Comparison of ENCODE assay signal across 16 cellular contexts in genomic region chr6:36978687-36979086, GRCh38. TPM values are rescaled to one million over a fixed set of nuclear protein-coding genes. Genes with fewer than 3 reads are reported as not detected.
DNase-seq lines count a peak whose midpoint lies in the region; ATAC-seq and TF ChIP-seq lines count a peak whose summit lies in the region.
"Had no signal": no experiment of that assay in that cellular context is flagged by ENCODE, and none has a peak within 500 bp of the region (broad histone marks: within the 10 kb centered on the region; RNA-seq: fewer than 3 reads in every experiment).

No MANE protein-coding gene starts in this region.

- H3K4me3 Mint-ChIP-seq in activated T-helper 17 cell treated with anti-CD3 and anti-CD28 coated beads, Interleukin-2, amount 50 U/mL, for 72 hours = no peak overlapping the region
- H3K4me3 Mint-ChIP-seq in type B pancreatic cell = no peak overlapping the region
- H3K4me3 Mint-ChIP-seq: effector memory CD8-positive, alpha-beta T cell; stimulated activated naive CD8-positive, alpha-beta T cell treated with anti-CD3 and anti-CD28 coated beads, Interleukin-15, amount 100 ng/mL, for 72 hours had no signal

- TF ChIP-seq POLR2A in heart left ventricle (IDR thresholded peaks at IDR 0.05) = no peak
- TF ChIP-seq POLR2A in esophagus muscularis mucosa (IDR thresholded peaks at IDR 0.05; ENCODE audit: low read depth) = no peak

- peaks cover 0 to 79% (median 51%) of the 10 kb centered on the region in 9 donors for H3K36me3 ChIP-seq in heart left ventricle
- H3K36me3 ChIP-seq in esophagus muscularis mucosa = peaks cover 45 to 71% (median 60%) of the 10 kb centered on the region in 4 donors

- H3K4me3 ChIP-seq in heart left ventricle (no peak overlapping the region), fibroblast of the aortic adventitia (ENCODE audit: low read depth, low read length) (no peak overlapping the region), esophagus muscularis mucosa (no peak overlapping the region)
- H3K4me3 ChIP-seq: smooth muscle cell had no signal

- peak overlapping the region in 9 of 12 donors; percentile 5 to 77 (median 66) for H3K27ac ChIP-seq in heart left ventricle
- H3K27ac ChIP-seq in esophagus muscularis mucosa (replicated peaks in 1 of 4) = peak overlapping the region in 2 of 4 donors; percentile 31 to 54
- H3K27ac ChIP-seq: neutrophil had no signal

- peaks cover 87% of the 10 kb centered on the region for H3K36me3 Mint-ChIP-seq in activated T-helper 17 cell treated with anti-CD3 and anti-CD28 coated beads, Interleukin-2, amount 50 U/mL, for 72 hours (ENCODE audit: low read depth)
- H3K36me3 Mint-ChIP-seq in type B pancreatic cell = peaks cover 17% of the 10 kb centered on the region

- H3K27me3 ChIP-seq in heart left ventricle (no peaks in the 10 kb centered on the region), esophagus muscularis mucosa (no peaks in the 10 kb centered on the region)
- H3K27me3 ChIP-seq: neutrophil had no signal

- H3K4me1 ChIP-seq in heart left ventricle (peaks cover 12 to 96% (median 73%) of the 10 kb centered on the region in 12 donors), esophagus muscularis mucosa (peaks cover 52 to 90% (median 58%) of the 10 kb centered on the region in 4 donors)

- TF ChIP-seq EP300 in esophagus muscularis mucosa (IDR thresholded peaks at IDR 0.05) = no peak

- peaks cover 22% of the 10 kb centered on the region for H3K4me1 Mint-ChIP-seq in activated T-helper 17 cell treated with anti-CD3 and anti-CD28 coated beads, Interleukin-2, amount 50 U/mL, for 72 hours
- H3K4me1 Mint-ChIP-seq in type B pancreatic cell (ENCODE audit: unreplicated experiment) = peaks cover 24% of the 10 kb centered on the region

- H3K9me3 Mint-ChIP-seq in activated T-helper 17 cell treated with anti-CD3 and anti-CD28 coated beads, Interleukin-2, amount 50 U/mL, for 72 hours = no peaks in the 10 kb centered on the region
- H3K9me3 Mint-ChIP-seq in type B pancreatic cell = no peaks in the 10 kb centered on the region
- H3K9me3 Mint-ChIP-seq: effector memory CD8-positive, alpha-beta T cell; stimulated activated naive CD8-positive, alpha-beta T cell treated with anti-CD3 and anti-CD28 coated beads, Interleukin-15, amount 100 ng/mL, for 72 hours had no signal

- 63 to 75% (median 68%) methylated on average over 2 of the region's 2 CpGs for WGBS in heart left ventricle, 4 donors
- WGBS in esophagus muscularis mucosa = 59% methylated on average over 2 of the region's 2 CpGs

- intact Hi-C loops in heart left ventricle (cut with DNase I) (loop anchor here in 8 of 10 donors (2.0 to 10.0 kb wide), 10 partner anchors 39 to 354 kb away; partner anchors contain the start of gene C6orf89 (in 5 of the 8)), left cardiac atrium (cut with DNase I) (loop anchor here in 1 of 2 donors (5.0 kb wide), 1 partner anchor 71 kb away; no protein-coding TSS in a partner anchor), esophagus muscularis mucosa (cut with DNase I) (loop anchor here (5.0 kb wide), 1 partner anchor 39 kb away; no protein-coding TSS in a partner anchor)

- no peak for DNase-seq in heart left ventricle
- no peak for DNase-seq in left cardiac atrium
- DNase-seq in fibroblast of the aortic adventitia (ENCODE audit: low read depth) = peak; percentile 37
- DNase-seq in type B pancreatic cell (ENCODE audit: extremely low spot score, unreplicated experiment) = no peak
- DNase-seq in esophagus muscularis mucosa (ENCODE audit: extremely low spot score) = no peak
- DNase-seq: activated CD4-positive, alpha-beta T cell treated with anti-CD3 and anti-CD28 coated beads for 1 hour; activated effector memory CD4-positive, alpha-beta T cell treated with Interleukin-2 at 50 U/mL for 16 hours; effector memory CD8-positive, alpha-beta T cell had no signal

- no peaks in the 10 kb centered on the region for H3K9me3 ChIP-seq in heart left ventricle
- no peaks in the 10 kb centered on the region for H3K9me3 ChIP-seq in esophagus muscularis mucosa
- H3K9me3 ChIP-seq: neutrophil had no signal

- peak overlapping the region; percentile 66 for H3K27ac Mint-ChIP-seq in activated T-helper 17 cell treated with anti-CD3 and anti-CD28 coated beads, Interleukin-2, amount 50 U/mL, for 72 hours
- H3K27ac Mint-ChIP-seq in type B pancreatic cell = peak overlapping the region; percentile 4
- H3K27ac Mint-ChIP-seq: effector memory CD8-positive, alpha-beta T cell had no signal

- ATAC-seq in heart left ventricle = no peak
- no peak for ATAC-seq in left cardiac atrium
- no peak for ATAC-seq in activated T-helper 17 cell treated with anti-CD3 and anti-CD28 coated beads, Interleukin-2, amount 50 U/mL, for 72 hours (replicated peaks)
- ATAC-seq in GM21390 (IDR thresholded peaks at IDR 0.05; ENCODE audit: unreplicated experiment) = no peak
- no peak for ATAC-seq in HG03095 (IDR thresholded peaks at IDR 0.05; ENCODE audit: unreplicated experiment)

- H3K27me3 Mint-ChIP-seq in activated T-helper 17 cell treated with anti-CD3 and anti-CD28 coated beads, Interleukin-2, amount 50 U/mL, for 72 hours = no peaks in the 10 kb centered on the region
- no peaks in the 10 kb centered on the region for H3K27me3 Mint-ChIP-seq in type B pancreatic cell
- H3K27me3 Mint-ChIP-seq: effector memory CD8-positive, alpha-beta T cell; stimulated activated naive CD8-positive, alpha-beta T cell treated with anti-CD3 and anti-CD28 coated beads, Interleukin-15, amount 100 ng/mL, for 72 hours had no signal

- no peak for TF ChIP-seq CTCF in heart left ventricle (IDR thresholded peaks at IDR 0.05)
- TF ChIP-seq CTCF in fibroblast of the aortic adventitia (IDR thresholded peaks at IDR 0.05; ENCODE audit: insufficient read depth, low read length) = no peak
- no peak for TF ChIP-seq CTCF in type B pancreatic cell (conservative IDR thresholded peaks at IDR 0.05)
- TF ChIP-seq CTCF in esophagus muscularis mucosa (IDR thresholded peaks at IDR 0.05) = no peak

RNA-seq across cellular contexts. Expression of gene MTCH1, which starts 7.3 kb away (rescaled TPM):
- total RNA-seq in heart left ventricle (100 to 1,000 TPM; 144 to 320 (median 193) TPM), left cardiac atrium (100 to 1,000 TPM; 178 to 214 TPM), fibroblast of the aortic adventitia (ENCODE audit: low replicate concordance) (160 and 201 TPM in 2 replicates), type B pancreatic cell (ENCODE audit: low replicate concordance) (163 and 184 TPM in 2 replicates), esophagus muscularis mucosa (100 to 1,000 TPM; 205 to 258 (median 232) TPM)
- polyA plus RNA-seq in heart left ventricle = 100 to 1,000 TPM; 104 to 367 TPM
- 100 to 1,000 TPM in 1 of 2 donors, 10 to 100 TPM in 1; 97.9 to 133 TPM for total RNA-seq in activated T-helper 17 cell treated with anti-CD3 and anti-CD28 coated beads, Interleukin-2, amount 50 U/mL, for 72 hours

RNA-seq across cellular contexts. Expression of gene PI16, which starts 24.1 kb away (rescaled TPM):
- total RNA-seq in heart left ventricle = 10 to 100 TPM in 7 of 9 donors, 1 to 10 TPM in 2; 7.5 to 36.2 (median 12.1) TPM
- 10 to 100 TPM in 1 of 2 donors, 1 to 10 TPM in 1; 5.7 to 23.5 TPM for polyA plus RNA-seq in heart left ventricle
- 10 to 100 TPM; 28.2 to 47.0 TPM for total RNA-seq in left cardiac atrium
- total RNA-seq in activated T-helper 17 cell treated with anti-CD3 and anti-CD28 coated beads, Interleukin-2, amount 50 U/mL, for 72 hours = 1 to 10 TPM; 1.8 to 2.1 TPM
- 1.5 and 6.3 TPM in 2 replicates for total RNA-seq in fibroblast of the aortic adventitia (ENCODE audit: low replicate concordance)
- not detected in 2 replicates for total RNA-seq in type B pancreatic cell (ENCODE audit: low replicate concordance)
- total RNA-seq in esophagus muscularis mucosa = 10 to 100 TPM; 44.8 to 64.3 (median 56.9) TPM
- total RNA-seq: fibroblast of lung, G401 had no signal

RNA-seq across cellular contexts. Expression of gene FGD2, which starts 26.8 kb away (rescaled TPM):
- 10 to 100 TPM in 2 of 9 donors, 1 to 10 TPM in 7; 1.4 to 45.8 (median 4.9) TPM for total RNA-seq in heart left ventricle
- polyA plus RNA-seq in heart left ventricle = 1 to 10 TPM; 4.1 to 6.9 TPM
- total RNA-seq in left cardiac atrium = 10 to 100 TPM; 15.1 to 15.5 TPM
- total RNA-seq in activated T-helper 17 cell treated with anti-CD3 and anti-CD28 coated beads, Interleukin-2, amount 50 U/mL, for 72 hours = 1 to 10 TPM; 5.3 to 8.3 TPM
- not detected in 2 replicates for total RNA-seq in fibroblast of the aortic adventitia (ENCODE audit: low replicate concordance)
- 0.10 TPM in 1 of 2 replicates, not detected in the other for total RNA-seq in type B pancreatic cell (ENCODE audit: low replicate concordance)
- total RNA-seq in esophagus muscularis mucosa = 10 to 100 TPM; 13.9 to 23.1 (median 19.3) TPM
- total RNA-seq: fibroblast of lung, smooth muscle cell had no signal
- polyA plus RNA-seq: fibroblast of lung, smooth muscle cell had no signal
